In the genomic region with DNA sequence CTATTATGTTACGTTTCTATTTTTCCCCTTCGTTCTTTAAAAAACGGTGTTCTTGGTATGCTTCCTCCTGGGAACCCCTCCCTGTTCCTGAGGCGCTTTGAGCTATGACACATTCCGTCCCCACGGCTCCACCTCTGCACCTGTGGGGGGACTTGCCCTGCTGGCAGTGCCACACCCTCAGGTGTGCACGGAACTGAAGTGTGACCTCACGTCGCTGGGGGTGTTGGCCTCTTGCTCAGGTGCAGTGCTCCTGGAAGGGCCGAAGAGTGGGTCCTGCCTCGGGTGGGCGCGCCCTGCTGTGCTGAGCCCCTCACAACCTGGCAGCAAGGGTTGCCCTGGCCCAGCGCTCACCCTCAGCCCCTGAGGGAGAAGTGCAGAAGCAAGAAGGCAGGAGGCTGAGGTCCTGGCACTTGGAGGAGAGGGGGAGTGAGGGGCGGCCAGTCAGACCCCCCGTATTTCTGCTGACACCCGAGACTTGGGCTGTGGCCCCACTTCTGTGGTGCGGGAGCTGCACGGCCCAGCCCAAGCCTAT, we compare ENCODE assay signal across 1 cellular context.
TF ChIP-seq lines count a peak whose summit lies in the region.

No MANE protein-coding gene starts in this region.

TF ChIP-seq in WTC11, 78 proteins besides CTCF, POLR2A, EP300 and RAD21 (continued from another document):
- TF ChIP-seq, protein P1, sequence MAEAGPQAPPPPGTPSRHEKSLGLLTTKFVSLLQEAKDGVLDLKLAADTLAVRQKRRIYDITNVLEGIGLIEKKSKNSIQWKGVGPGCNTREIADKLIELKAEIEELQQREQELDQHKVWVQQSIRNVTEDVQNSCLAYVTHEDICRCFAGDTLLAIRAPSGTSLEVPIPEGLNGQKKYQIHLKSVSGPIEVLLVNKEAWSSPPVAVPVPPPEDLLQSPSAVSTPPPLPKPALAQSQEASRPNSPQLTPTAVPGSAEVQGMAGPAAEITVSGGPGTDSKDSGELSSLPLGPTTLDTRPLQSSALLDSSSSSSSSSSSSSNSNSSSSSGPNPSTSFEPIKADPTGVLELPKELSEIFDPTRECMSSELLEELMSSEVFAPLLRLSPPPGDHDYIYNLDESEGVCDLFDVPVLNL (CRISPR knock-in tag; IDR thresholded peaks at IDR 0.05; ENCODE audit: borderline replicate concordance, low read depth): no peak
- no peak for TF ChIP-seq FOXP1 (CRISPR knock-in tag; IDR thresholded peaks at IDR 0.05; ENCODE audit: borderline replicate concordance)
- TF ChIP-seq, protein P2, sequence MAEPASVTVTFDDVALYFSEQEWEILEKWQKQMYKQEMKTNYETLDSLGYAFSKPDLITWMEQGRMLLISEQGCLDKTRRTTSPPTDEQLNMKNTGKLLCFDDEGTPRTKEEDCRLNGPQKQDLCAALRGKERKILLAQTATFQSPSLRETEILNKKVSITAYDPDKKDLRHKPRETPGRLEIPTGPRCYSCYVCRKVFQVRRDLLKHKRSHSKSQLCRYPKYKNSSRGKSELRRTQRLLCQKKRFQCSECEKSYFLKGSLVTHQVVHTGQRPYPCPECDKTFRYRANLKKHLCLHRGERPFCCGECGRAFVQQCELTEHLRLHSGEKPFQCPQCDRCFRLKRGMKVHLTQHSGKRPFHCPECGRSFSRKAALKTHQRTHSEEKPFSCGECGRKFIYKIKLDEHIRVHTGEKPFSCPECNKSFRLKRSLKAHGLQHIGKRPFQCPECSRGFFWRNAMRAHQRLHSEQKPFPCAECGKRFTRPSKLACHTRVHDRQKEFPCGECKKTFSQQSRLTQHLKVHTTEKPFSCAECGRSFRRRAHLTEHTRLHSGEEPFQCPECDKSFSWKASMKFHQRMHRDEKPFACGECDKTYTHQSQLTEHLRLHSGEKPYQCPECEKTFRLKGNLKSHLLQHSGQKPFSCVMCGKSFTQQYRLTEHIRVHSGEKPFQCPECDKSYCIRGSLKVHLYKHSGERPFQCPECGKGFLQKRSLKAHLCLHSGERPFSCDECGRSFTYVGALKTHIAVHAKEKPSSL (CRISPR knock-in tag; conservative IDR thresholded peaks at IDR 0.05): no peak
- TF ChIP-seq GRHL2 (CRISPR knock-in tag; IDR thresholded peaks at IDR 0.05; ENCODE audit: insufficient replicate concordance, severe bottlenecking): no peak
